ENCODE assay signal across 1 cellular context in the genomic region with DNA sequence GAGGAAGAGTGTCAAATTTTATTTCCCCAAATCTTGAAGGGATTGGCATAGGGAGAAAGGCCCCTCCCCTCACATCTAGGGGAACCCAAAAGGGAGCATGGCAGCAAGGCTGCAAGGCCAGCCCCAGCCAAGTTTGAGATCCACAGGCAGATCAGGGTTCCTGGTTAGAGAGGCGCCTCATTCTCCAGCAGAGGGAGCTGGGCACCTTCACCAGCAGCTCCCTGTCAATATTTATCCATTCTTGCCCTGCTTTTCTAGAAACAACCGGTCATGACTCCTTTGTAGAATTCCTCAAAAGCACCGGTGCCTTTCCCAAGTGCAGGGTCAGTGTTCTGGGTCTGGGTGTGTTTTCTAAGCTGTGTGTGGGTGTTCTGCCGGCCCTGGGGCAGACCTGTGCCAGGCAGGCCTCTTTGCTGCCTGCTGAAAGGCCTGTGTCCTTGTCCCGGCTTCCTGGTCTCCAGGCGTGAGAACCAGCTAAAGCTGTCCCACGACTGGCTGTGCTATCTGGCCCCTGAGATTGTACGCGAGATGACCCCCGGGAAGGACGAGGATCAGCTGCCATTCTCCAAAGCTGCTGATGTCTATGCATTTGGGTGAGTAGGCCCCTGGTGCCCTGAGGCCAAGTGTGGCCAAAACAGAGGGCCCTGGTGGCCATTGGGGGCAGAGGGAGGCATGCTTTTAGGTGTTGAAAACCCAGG.
A peak's percentile ranks its signal among the peaks of the same experiment; 100 is the strongest.
TF ChIP-seq lines count a peak whose summit lies in the region.

No MANE protein-coding gene starts in this region.

TF ChIP-seq in HepG2, 621 proteins besides CTCF, POLR2A, EP300 and RAD21 (continued from another document and continues in another):
- TF ChIP-seq, protein P1, sequence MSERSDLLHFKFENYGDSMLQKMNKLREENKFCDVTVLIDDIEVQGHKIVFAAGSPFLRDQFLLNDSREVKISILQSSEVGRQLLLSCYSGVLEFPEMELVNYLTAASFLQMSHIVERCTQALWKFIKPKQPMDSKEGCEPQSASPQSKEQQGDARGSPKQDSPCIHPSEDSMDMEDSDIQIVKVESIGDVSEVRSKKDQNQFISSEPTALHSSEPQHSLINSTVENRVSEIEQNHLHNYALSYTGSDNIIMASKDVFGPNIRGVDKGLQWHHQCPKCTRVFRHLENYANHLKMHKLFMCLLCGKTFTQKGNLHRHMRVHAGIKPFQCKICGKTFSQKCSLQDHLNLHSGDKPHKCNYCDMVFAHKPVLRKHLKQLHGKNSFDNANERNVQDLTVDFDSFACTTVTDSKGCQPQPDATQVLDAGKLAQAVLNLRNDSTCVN (CRISPR knock-in tag; IDR thresholded peaks at IDR 0.05; ENCODE audit: borderline replicate concordance) = peak; percentile 39; the same call in 1 of the 2 replicates
- TF ChIP-seq ZNF143 (CRISPR knock-in tag; IDR thresholded peaks at IDR 0.05) (no peak), STAG1 (CRISPR knock-in tag; IDR thresholded peaks at IDR 0.05) (peak; percentile 67), WIZ (CRISPR knock-in tag; IDR thresholded peaks at IDR 0.05) (no peak), ZNF773 (CRISPR knock-in tag; IDR thresholded peaks at IDR 0.05; ENCODE audit: borderline replicate concordance) (no peak), ZNF33B (CRISPR knock-in tag; IDR thresholded peaks at IDR 0.05) (no peak), ZBTB42 (CRISPR knock-in tag; IDR thresholded peaks at IDR 0.05) (no peak), ZNF30 (CRISPR knock-in tag; IDR thresholded peaks at IDR 0.05) (no peak), CENPT (CRISPR knock-in tag; IDR thresholded peaks at IDR 0.05; ENCODE audit: low read depth) (no peak), IRF2 (CRISPR knock-in tag; IDR thresholded peaks at IDR 0.05) (no peak), TBP (CRISPR knock-in tag; IDR thresholded peaks at IDR 0.05) (no peak), TARDBP (CRISPR knock-in tag; IDR thresholded peaks at IDR 0.05) (no peak), ZNF569 (CRISPR knock-in tag; IDR thresholded peaks at IDR 0.05; ENCODE audit: borderline replicate concordance) (no peak), ATF1 (CRISPR knock-in tag; IDR thresholded peaks at IDR 0.05) (no peak), SP4 (CRISPR knock-in tag; IDR thresholded peaks at IDR 0.05) (no peak), KDM5A (IDR thresholded peaks at IDR 0.05; ENCODE audit: borderline replicate concordance, low read length) (no peak), SSRP1 (CRISPR knock-in tag; IDR thresholded peaks at IDR 0.05) (no peak), ZNF383 (CRISPR knock-in tag; IDR thresholded peaks at IDR 0.05; ENCODE audit: borderline replicate concordance) (no peak), ZNF10 (CRISPR knock-in tag; IDR thresholded peaks at IDR 0.05; ENCODE audit: borderline replicate concordance, low read depth) (no peak), RELA (CRISPR knock-in tag; IDR thresholded peaks at IDR 0.05) (no peak), TBL1XR1 (IDR thresholded peaks at IDR 0.05; ENCODE audit: borderline replicate concordance, low read length, partially characterized antibody) (peak; percentile 89), MZF1 (CRISPR knock-in tag; IDR thresholded peaks at IDR 0.05; ENCODE audit: borderline replicate concordance) (no peak), HHEX (CRISPR knock-in tag; IDR thresholded peaks at IDR 0.05) (no peak), MBNL3 (CRISPR knock-in tag; conservative IDR thresholded peaks at IDR 0.05) (no peak), FOXP1 (IDR thresholded peaks at IDR 0.05) (no peak), FOXP1 (CRISPR knock-in tag; IDR thresholded peaks at IDR 0.05) (0 out of 2 replicates have a peak, but pooled peaks have one; percentile 5), NAIF1 (CRISPR knock-in tag; IDR thresholded peaks at IDR 0.05; ENCODE audit: borderline replicate concordance) (no peak; the same call in 1 of the 2 replicates), JDP2 (CRISPR knock-in tag; IDR thresholded peaks at IDR 0.05; ENCODE audit: borderline replicate concordance) (no peak)
- TF ChIP-seq, protein P2, sequence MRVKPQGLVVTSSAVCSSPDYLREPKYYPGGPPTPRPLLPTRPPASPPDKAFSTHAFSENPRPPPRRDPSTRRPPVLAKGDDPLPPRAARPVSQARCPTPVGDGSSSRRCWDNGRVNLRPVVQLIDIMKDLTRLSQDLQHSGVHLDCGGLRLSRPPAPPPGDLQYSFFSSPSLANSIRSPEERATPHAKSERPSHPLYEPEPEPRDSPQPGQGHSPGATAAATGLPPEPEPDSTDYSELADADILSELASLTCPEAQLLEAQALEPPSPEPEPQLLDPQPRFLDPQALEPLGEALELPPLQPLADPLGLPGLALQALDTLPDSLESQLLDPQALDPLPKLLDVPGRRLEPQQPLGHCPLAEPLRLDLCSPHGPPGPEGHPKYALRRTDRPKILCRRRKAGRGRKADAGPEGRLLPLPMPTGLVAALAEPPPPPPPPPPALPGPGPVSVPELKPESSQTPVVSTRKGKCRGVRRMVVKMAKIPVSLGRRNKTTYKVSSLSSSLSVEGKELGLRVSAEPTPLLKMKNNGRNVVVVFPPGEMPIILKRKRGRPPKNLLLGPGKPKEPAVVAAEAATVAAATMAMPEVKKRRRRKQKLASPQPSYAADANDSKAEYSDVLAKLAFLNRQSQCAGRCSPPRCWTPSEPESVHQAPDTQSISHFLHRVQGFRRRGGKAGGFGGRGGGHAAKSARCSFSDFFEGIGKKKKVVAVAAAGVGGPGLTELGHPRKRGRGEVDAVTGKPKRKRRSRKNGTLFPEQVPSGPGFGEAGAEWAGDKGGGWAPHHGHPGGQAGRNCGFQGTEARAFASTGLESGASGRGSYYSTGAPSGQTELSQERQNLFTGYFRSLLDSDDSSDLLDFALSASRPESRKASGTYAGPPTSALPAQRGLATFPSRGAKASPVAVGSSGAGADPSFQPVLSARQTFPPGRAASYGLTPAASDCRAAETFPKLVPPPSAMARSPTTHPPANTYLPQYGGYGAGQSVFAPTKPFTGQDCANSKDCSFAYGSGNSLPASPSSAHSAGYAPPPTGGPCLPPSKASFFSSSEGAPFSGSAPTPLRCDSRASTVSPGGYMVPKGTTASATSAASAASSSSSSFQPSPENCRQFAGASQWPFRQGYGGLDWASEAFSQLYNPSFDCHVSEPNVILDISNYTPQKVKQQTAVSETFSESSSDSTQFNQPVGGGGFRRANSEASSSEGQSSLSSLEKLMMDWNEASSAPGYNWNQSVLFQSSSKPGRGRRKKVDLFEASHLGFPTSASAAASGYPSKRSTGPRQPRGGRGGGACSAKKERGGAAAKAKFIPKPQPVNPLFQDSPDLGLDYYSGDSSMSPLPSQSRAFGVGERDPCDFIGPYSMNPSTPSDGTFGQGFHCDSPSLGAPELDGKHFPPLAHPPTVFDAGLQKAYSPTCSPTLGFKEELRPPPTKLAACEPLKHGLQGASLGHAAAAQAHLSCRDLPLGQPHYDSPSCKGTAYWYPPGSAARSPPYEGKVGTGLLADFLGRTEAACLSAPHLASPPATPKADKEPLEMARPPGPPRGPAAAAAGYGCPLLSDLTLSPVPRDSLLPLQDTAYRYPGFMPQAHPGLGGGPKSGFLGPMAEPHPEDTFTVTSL (CRISPR knock-in tag; IDR thresholded peaks at IDR 0.05; ENCODE audit: borderline replicate concordance) = 0 out of 2 replicates have a peak, but pooled peaks have one; percentile 29
- TF ChIP-seq, protein P3, sequence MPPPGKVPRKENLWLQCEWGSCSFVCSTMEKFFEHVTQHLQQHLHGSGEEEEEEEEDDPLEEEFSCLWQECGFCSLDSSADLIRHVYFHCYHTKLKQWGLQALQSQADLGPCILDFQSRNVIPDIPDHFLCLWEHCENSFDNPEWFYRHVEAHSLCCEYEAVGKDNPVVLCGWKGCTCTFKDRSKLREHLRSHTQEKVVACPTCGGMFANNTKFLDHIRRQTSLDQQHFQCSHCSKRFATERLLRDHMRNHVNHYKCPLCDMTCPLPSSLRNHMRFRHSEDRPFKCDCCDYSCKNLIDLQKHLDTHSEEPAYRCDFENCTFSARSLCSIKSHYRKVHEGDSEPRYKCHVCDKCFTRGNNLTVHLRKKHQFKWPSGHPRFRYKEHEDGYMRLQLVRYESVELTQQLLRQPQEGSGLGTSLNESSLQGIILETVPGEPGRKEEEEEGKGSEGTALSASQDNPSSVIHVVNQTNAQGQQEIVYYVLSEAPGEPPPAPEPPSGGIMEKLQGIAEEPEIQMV (CRISPR knock-in tag; IDR thresholded peaks at IDR 0.05; ENCODE audit: low read depth) = no peak
- TF ChIP-seq, protein P4, sequence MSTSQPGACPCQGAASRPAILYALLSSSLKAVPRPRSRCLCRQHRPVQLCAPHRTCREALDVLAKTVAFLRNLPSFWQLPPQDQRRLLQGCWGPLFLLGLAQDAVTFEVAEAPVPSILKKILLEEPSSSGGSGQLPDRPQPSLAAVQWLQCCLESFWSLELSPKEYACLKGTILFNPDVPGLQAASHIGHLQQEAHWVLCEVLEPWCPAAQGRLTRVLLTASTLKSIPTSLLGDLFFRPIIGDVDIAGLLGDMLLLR (CRISPR knock-in tag; IDR thresholded peaks at IDR 0.05) = no peak
- TF ChIP-seq, protein P5, sequence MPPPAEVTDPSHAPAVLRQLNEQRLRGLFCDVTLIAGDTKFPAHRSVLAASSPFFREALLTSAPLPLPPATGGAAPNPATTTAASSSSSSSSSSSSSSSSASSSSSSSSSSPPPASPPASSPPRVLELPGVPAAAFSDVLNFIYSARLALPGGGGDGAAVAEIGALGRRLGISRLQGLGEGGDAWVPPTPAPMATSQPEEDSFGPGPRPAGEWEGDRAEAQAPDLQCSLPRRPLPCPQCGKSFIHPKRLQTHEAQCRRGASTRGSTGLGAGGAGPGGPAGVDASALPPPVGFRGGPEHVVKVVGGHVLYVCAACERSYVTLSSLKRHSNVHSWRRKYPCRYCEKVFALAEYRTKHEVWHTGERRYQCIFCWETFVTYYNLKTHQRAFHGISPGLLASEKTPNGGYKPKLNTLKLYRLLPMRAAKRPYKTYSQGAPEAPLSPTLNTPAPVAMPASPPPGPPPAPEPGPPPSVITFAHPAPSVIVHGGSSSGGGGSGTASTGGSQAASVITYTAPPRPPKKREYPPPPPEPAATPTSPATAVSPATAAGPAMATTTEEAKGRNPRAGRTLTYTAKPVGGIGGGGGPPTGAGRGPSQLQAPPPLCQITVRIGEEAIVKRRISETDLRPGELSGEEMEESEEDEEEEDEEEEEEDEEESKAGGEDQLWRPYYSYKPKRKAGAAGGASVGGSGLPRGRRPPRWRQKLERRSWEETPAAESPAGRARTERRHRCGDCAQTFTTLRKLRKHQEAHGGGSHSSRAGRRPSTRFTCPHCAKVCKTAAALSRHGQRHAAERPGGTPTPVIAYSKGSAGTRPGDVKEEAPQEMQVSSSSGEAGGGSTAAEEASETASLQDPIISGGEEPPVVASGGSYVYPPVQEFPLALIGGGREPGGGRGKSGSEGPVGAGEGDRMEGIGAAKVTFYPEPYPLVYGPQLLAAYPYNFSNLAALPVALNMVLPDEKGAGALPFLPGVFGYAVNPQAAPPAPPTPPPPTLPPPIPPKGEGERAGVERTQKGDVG (CRISPR knock-in tag; IDR thresholded peaks at IDR 0.05; ENCODE audit: borderline replicate concordance) = no peak
- TF ChIP-seq, protein P6, sequence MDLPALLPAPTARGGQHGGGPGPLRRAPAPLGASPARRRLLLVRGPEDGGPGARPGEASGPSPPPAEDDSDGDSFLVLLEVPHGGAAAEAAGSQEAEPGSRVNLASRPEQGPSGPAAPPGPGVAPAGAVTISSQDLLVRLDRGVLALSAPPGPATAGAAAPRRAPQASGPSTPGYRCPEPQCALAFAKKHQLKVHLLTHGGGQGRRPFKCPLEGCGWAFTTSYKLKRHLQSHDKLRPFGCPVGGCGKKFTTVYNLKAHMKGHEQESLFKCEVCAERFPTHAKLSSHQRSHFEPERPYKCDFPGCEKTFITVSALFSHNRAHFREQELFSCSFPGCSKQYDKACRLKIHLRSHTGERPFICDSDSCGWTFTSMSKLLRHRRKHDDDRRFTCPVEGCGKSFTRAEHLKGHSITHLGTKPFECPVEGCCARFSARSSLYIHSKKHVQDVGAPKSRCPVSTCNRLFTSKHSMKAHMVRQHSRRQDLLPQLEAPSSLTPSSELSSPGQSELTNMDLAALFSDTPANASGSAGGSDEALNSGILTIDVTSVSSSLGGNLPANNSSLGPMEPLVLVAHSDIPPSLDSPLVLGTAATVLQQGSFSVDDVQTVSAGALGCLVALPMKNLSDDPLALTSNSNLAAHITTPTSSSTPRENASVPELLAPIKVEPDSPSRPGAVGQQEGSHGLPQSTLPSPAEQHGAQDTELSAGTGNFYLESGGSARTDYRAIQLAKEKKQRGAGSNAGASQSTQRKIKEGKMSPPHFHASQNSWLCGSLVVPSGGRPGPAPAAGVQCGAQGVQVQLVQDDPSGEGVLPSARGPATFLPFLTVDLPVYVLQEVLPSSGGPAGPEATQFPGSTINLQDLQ (CRISPR knock-in tag; IDR thresholded peaks at IDR 0.05) = no peak
- TF ChIP-seq, protein P7, sequence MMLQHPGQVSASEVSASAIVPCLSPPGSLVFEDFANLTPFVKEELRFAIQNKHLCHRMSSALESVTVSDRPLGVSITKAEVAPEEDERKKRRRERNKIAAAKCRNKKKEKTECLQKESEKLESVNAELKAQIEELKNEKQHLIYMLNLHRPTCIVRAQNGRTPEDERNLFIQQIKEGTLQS (CRISPR knock-in tag; IDR thresholded peaks at IDR 0.05) = no peak
- TF ChIP-seq, protein P8, sequence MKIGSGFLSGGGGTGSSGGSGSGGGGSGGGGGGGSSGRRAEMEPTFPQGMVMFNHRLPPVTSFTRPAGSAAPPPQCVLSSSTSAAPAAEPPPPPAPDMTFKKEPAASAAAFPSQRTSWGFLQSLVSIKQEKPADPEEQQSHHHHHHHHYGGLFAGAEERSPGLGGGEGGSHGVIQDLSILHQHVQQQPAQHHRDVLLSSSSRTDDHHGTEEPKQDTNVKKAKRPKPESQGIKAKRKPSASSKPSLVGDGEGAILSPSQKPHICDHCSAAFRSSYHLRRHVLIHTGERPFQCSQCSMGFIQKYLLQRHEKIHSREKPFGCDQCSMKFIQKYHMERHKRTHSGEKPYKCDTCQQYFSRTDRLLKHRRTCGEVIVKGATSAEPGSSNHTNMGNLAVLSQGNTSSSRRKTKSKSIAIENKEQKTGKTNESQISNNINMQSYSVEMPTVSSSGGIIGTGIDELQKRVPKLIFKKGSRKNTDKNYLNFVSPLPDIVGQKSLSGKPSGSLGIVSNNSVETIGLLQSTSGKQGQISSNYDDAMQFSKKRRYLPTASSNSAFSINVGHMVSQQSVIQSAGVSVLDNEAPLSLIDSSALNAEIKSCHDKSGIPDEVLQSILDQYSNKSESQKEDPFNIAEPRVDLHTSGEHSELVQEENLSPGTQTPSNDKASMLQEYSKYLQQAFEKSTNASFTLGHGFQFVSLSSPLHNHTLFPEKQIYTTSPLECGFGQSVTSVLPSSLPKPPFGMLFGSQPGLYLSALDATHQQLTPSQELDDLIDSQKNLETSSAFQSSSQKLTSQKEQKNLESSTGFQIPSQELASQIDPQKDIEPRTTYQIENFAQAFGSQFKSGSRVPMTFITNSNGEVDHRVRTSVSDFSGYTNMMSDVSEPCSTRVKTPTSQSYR (CRISPR knock-in tag; IDR thresholded peaks at IDR 0.05; ENCODE audit: borderline replicate concordance) = no peak
